In the genomic region with DNA sequence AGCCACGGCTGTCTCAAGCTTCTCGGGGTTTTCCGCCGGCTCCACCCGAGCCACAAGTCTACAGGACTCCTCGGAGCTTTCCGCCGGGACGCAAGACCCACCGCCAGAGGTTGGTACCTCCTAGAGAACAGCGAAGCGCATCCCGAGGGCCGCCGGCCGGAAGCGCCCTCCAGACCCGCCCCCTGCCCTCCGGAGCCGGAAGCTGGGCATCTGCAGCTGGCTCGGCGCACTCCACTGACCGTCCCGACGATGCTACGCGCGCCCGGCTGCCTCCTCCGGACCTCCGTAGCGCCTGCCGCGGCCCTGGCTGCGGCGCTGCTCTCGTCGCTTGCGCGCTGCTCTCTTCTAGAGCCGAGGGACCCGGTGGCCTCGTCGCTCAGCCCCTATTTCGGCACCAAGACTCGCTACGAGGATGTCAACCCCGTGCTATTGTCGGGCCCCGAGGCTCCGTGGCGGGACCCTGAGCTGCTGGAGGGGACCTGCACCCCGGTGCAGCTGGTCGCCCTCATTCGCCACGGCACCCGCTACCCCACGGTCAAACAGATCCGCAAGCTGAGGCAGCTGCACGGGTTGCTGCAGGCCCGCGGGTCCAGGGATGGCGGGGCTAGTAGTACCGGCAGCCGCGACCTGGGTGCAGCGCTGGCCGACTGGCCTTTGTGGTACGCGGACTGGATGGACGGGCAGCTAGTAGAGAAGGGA, we compare ENCODE assay signal across 8 cellular contexts. TPM values are rescaled to one million over a fixed set of nuclear protein-coding genes. Genes with fewer than 3 reads are reported as not detected.
A peak's percentile ranks its signal among the peaks of the same experiment; 100 is the strongest.
DNase-seq lines count a peak whose midpoint lies in the region; ATAC-seq and TF ChIP-seq lines count a peak whose summit lies in the region.

A gene with protein sequence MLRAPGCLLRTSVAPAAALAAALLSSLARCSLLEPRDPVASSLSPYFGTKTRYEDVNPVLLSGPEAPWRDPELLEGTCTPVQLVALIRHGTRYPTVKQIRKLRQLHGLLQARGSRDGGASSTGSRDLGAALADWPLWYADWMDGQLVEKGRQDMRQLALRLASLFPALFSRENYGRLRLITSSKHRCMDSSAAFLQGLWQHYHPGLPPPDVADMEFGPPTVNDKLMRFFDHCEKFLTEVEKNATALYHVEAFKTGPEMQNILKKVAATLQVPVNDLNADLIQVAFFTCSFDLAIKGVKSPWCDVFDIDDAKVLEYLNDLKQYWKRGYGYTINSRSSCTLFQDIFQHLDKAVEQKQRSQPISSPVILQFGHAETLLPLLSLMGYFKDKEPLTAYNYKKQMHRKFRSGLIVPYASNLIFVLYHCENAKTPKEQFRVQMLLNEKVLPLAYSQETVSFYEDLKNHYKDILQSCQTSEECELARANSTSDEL (plus strand): TSS at position 227 of the 699 bp plus-strand sequence. CDS start 23 bp downstream, at position 250.

- peaks cover 0 to 8% (median 0%) of the 10 kb centered on the region in 7 donors for H3K27me3 ChIP-seq in spleen (replicated peaks in 1 of 7)

- peaks cover 0 to 18% (median 6%) of the 10 kb centered on the region in 6 donors for H3K36me3 ChIP-seq in spleen

- peak; percentile 83 for ATAC-seq in GM18520 (IDR thresholded peaks at IDR 0.05; ENCODE audit: unreplicated experiment)
- ATAC-seq in HG03045 (IDR thresholded peaks at IDR 0.05; ENCODE audit: unreplicated experiment) = peak; percentile 88

- 0 to 1% (median 0%) methylated on average over 7 to 71 of the region's 71 CpGs for WGBS in spleen, 5 donors

- intact Hi-C loops in spleen (cut with DNase I; ENCODE audit: low total_unique reads) = no loop called here

- H3K9me3 ChIP-seq in spleen = no peaks in the 10 kb centered on the region

- no peak for TF ChIP-seq POLR2A in spleen (IDR thresholded peaks at IDR 0.05)

- H3K4me3 ChIP-seq in spleen = peak within 1 kb of the TSS; percentile 81 to 99 (median 94)

- in situ Hi-C loops in ACHN (cut with HindIII; ENCODE audit: low pct_ligation_motif_present, low pct_unique_long_range_greater_than_20kb, low sequenced_read_pairs) = no loop called here

- DNase-seq in ACHN (peak; percentile 86), NCI-H2196 (lab: John Stamatoyannopoulos, UW; ENCODE audit: unreplicated experiment) (peak; percentile 58), inferior parietal cortex (ENCODE audit: extremely low spot score) (peak; percentile 79), spleen (peak; percentile 93)
- peak; percentile 45 for DNase-seq in activated CD4-positive, CD25-positive, alpha-beta regulatory T cell treated with anti-CD3 and anti-CD28 coated beads, Interleukin-2, amount 50 U/mL, for 16 hours (ENCODE audit: low read depth, low spot score)
- DNase-seq in central memory CD4-positive, alpha-beta T cell = peak; percentile 51

- H3K27ac ChIP-seq in spleen = peak within 1 kb of the TSS; percentile 66 to 87 (median 82)

- no peak for TF ChIP-seq CTCF in spleen (IDR thresholded peaks at IDR 0.05 in 8 of 11, conservative IDR thresholded peaks at IDR 0.05 in 3 of 11)

- H3K4me1 ChIP-seq in spleen = peaks cover 10 to 37% (median 23%) of the 10 kb centered on the region in 6 donors

RNA-seq across cellular contexts. Expression of the gene that starts here (rescaled TPM):
- total RNA-seq in spleen = 10 to 100 TPM in 6 of 7 donors, 1 to 10 TPM in 1; 9.7 to 21.3 (median 12.4) TPM
- 1 to 10 TPM; 5.1 to 5.9 (median 5.9) TPM for polyA plus RNA-seq in spleen

Comparison
In these comparisons a context has a peak if more than half of its experiments do, and no peak if none do; other contexts are left out.
1. Peak in every context shown above with its lines: DNase-seq, ATAC-seq, H3K4me3 ChIP-seq and H3K27ac ChIP-seq.